33 cellular contexts compared by ENCODE assay signal in genomic region chr7:90507692-90508091, GRCh38. TPM values are rescaled to one million over a fixed set of nuclear protein-coding genes. Genes with fewer than 3 reads are reported as not detected.
"Had no signal": no experiment of that assay in that cellular context is flagged by ENCODE, and none has a peak within 500 bp of the region (broad histone marks: within the 10 kb centered on the region; RNA-seq: fewer than 3 reads in every experiment).

No MANE protein-coding gene starts in this region.

- H3K27ac Mint-ChIP-seq: stimulated activated effector memory CD8-positive, alpha-beta T cell treated with anti-CD3 and anti-CD28 coated beads, Interleukin-12 subunit alpha, Interleukin-12 subunit beta, amount 100 ng/mL, for 72 hours; stimulated activated memory B cell treated with anti-CD40 and anti-IgM and Interleukin-4, amounts not matched to agents 10 μg/mL and 1 μg/mL and 100 μg/mL, for 72 hours; stimulated activated naive B cell treated with anti-CD40 and anti-IgM and Interleukin-4, amounts not matched to agents 10 μg/mL and 1 μg/mL and 100 μg/mL, for 72 hours; stimulated activated naive CD8-positive, alpha-beta T cell treated with anti-CD3 and anti-CD28 coated beads, Interleukin-15, amount 100 ng/mL, for 72 hours; stimulated activated naive CD8-positive, alpha-beta T cell treated with anti-CD3 and anti-CD28 coated beads, Interleukin-15, Interleukin-2, amounts not matched to agents 100 ng/mL and 50 ng/mL, for 24 hours; type B pancreatic cell had no signal

- H3K4me1 ChIP-seq: stomach, suprapubic skin, testis, thyroid gland, tibial artery, tibial nerve, upper lobe of left lung, upper lobe of right lung, uterus, vagina had no signal

- H3K9me3 Mint-ChIP-seq: stimulated activated effector memory CD8-positive, alpha-beta T cell treated with anti-CD3 and anti-CD28 coated beads, Interleukin-12 subunit alpha, Interleukin-12 subunit beta, amount 100 ng/mL, for 72 hours; stimulated activated memory B cell treated with anti-CD40 and anti-IgM and Interleukin-4, amounts not matched to agents 10 μg/mL and 1 μg/mL and 100 μg/mL, for 72 hours; stimulated activated naive B cell treated with anti-CD40 and anti-IgM and Interleukin-4, amounts not matched to agents 10 μg/mL and 1 μg/mL and 100 μg/mL, for 72 hours; stimulated activated naive CD8-positive, alpha-beta T cell treated with anti-CD3 and anti-CD28 coated beads, Interleukin-15, amount 100 ng/mL, for 72 hours; stimulated activated naive CD8-positive, alpha-beta T cell treated with anti-CD3 and anti-CD28 coated beads, Interleukin-15, Interleukin-2, amounts not matched to agents 100 ng/mL and 50 ng/mL, for 24 hours; type B pancreatic cell had no signal

- H3K4me1 Mint-ChIP-seq: stimulated activated effector memory CD8-positive, alpha-beta T cell treated with anti-CD3 and anti-CD28 coated beads, Interleukin-12 subunit alpha, Interleukin-12 subunit beta, amount 100 ng/mL, for 72 hours; stimulated activated memory B cell treated with anti-CD40 and anti-IgM and Interleukin-4, amounts not matched to agents 10 μg/mL and 1 μg/mL and 100 μg/mL, for 72 hours; stimulated activated naive B cell treated with anti-CD40 and anti-IgM and Interleukin-4, amounts not matched to agents 10 μg/mL and 1 μg/mL and 100 μg/mL, for 72 hours; stimulated activated naive CD8-positive, alpha-beta T cell treated with anti-CD3 and anti-CD28 coated beads, Interleukin-15, amount 100 ng/mL, for 72 hours had no signal

- H3K4me3 ChIP-seq: stomach, suprapubic skin, testis, thoracic aorta, thyroid gland, tibial artery, tibial nerve, transverse colon, upper lobe of left lung, upper lobe of right lung, uterus, vagina had no signal

- H3K9me3 ChIP-seq: stomach, suprapubic skin, testis, thoracic aorta, thyroid gland, tibial artery, tibial nerve, transverse colon, upper lobe of left lung, upper lobe of right lung, uterus, vagina had no signal

- DNase-seq: stimulated activated CD4-positive, alpha-beta T cell treated with anti-CD3 and anti-CD28 coated beads, Interleukin-2, amount 100 ng/mL, for 48 hours; stimulated activated CD4-positive, alpha-beta T cell treated with anti-CD3 and anti-CD28 coated beads, Interleukin-4, amount 100 ng/mL, for 1 hour; stimulated activated CD4-positive, alpha-beta T cell treated with anti-CD3 and anti-CD28 coated beads, Interleukin-4, amount 100 ng/mL, for 24 hours; stimulated activated CD4-positive, alpha-beta T cell treated with anti-CD3 and anti-CD28 coated beads, Interleukin-4, amount 100 ng/mL, for 4 hours; stimulated activated CD8-positive, alpha-beta memory T cell treated with anti-CD3 and anti-CD28 coated beads, Interleukin-4, amount 100 ng/mL, for 48 hours; stimulated activated naive B cell treated with anti-CD40 and anti-IgM and Interleukin-4, amounts not matched to agents 10 μg/mL and 1 μg/mL and 100 μg/mL, for 72 hours; stimulated activated naive CD4-positive, alpha-beta T cell; stimulated activated naive CD4-positive, alpha-beta T cell treated with Interleukin-2 at 50 U/mL for 16 hours; stimulated activated naive CD8-positive, alpha-beta T cell treated with anti-CD3 and anti-CD28 coated beads, Interleukin-15, amount 100 ng/mL, for 72 hours; stimulated activated naive CD8-positive, alpha-beta T cell treated with anti-CD3 and anti-CD28 coated beads, Interleukin-15, Interleukin-2, amounts not matched to agents 100 U/mL and 50 U/mL, for 24 hours; stomach; substantia nigra; testis; thyroid gland; tibial artery; transverse colon; trophoblast cell; upper lobe of left lung; upper lobe of right lung; uterus had no signal

- H3K36me3 ChIP-seq: stomach, suprapubic skin, thoracic aorta, thyroid gland, tibial artery, tibial nerve, transverse colon, upper lobe of left lung, upper lobe of right lung, uterus, vagina had no signal

- H3K36me3 Mint-ChIP-seq: stimulated activated effector memory CD8-positive, alpha-beta T cell treated with anti-CD3 and anti-CD28 coated beads, Interleukin-12 subunit alpha, Interleukin-12 subunit beta, amount 100 ng/mL, for 72 hours; stimulated activated memory B cell treated with anti-CD40 and anti-IgM and Interleukin-4, amounts not matched to agents 10 μg/mL and 1 μg/mL and 100 μg/mL, for 72 hours; stimulated activated naive B cell treated with anti-CD40 and anti-IgM and Interleukin-4, amounts not matched to agents 10 μg/mL and 1 μg/mL and 100 μg/mL, for 72 hours; type B pancreatic cell had no signal

- H3K4me3 Mint-ChIP-seq: stimulated activated effector memory CD8-positive, alpha-beta T cell treated with anti-CD3 and anti-CD28 coated beads, Interleukin-12 subunit alpha, Interleukin-12 subunit beta, amount 100 ng/mL, for 72 hours; stimulated activated memory B cell treated with anti-CD40 and anti-IgM and Interleukin-4, amounts not matched to agents 10 μg/mL and 1 μg/mL and 100 μg/mL, for 72 hours; stimulated activated naive B cell treated with anti-CD40 and anti-IgM and Interleukin-4, amounts not matched to agents 10 μg/mL and 1 μg/mL and 100 μg/mL, for 72 hours; stimulated activated naive CD8-positive, alpha-beta T cell treated with anti-CD3 and anti-CD28 coated beads, Interleukin-15, amount 100 ng/mL, for 72 hours; stimulated activated naive CD8-positive, alpha-beta T cell treated with anti-CD3 and anti-CD28 coated beads, Interleukin-15, Interleukin-2, amounts not matched to agents 100 ng/mL and 50 ng/mL, for 24 hours; type B pancreatic cell had no signal

- ATAC-seq: stimulated activated effector memory CD8-positive, alpha-beta T cell treated with anti-CD3 and anti-CD28 coated beads, Interleukin-12 subunit alpha, Interleukin-12 subunit beta, amount 100 ng/mL, for 72 hours; stimulated activated memory B cell treated with anti-CD40 and anti-IgM and Interleukin-4, amounts not matched to agents 10 μg/mL and 1 μg/mL and 100 μg/mL, for 72 hours; stimulated activated naive B cell treated with anti-CD40 and anti-IgM and Interleukin-4, amounts not matched to agents 10 μg/mL and 1 μg/mL and 100 μg/mL, for 72 hours; stimulated activated naive CD8-positive, alpha-beta T cell treated with anti-CD3 and anti-CD28 coated beads, Interleukin-15, amount 100 ng/mL, for 72 hours; stimulated activated naive CD8-positive, alpha-beta T cell treated with anti-CD3 and anti-CD28 coated beads, Interleukin-15, Interleukin-2, amounts not matched to agents 100 U/mL and 50 U/mL, for 24 hours; upper lobe of right lung had no signal

- H3K27me3 ChIP-seq: stomach, suprapubic skin, testis, thyroid gland, tibial artery, tibial nerve, transverse colon, upper lobe of left lung, upper lobe of right lung, uterus, vagina had no signal

- H3K27ac ChIP-seq: stomach, suprapubic skin, testis, thoracic aorta, thyroid gland, tibial artery, tibial nerve, transverse colon, upper lobe of left lung, upper lobe of right lung, uterus, vagina had no signal

- H3K27me3 Mint-ChIP-seq: stimulated activated memory B cell treated with anti-CD40 and anti-IgM and Interleukin-4, amounts not matched to agents 10 μg/mL and 1 μg/mL and 100 μg/mL, for 72 hours; stimulated activated naive B cell treated with anti-CD40 and anti-IgM and Interleukin-4, amounts not matched to agents 10 μg/mL and 1 μg/mL and 100 μg/mL, for 72 hours; stimulated activated naive CD8-positive, alpha-beta T cell treated with anti-CD3 and anti-CD28 coated beads, Interleukin-15, amount 100 ng/mL, for 72 hours; stimulated activated naive CD8-positive, alpha-beta T cell treated with anti-CD3 and anti-CD28 coated beads, Interleukin-15, Interleukin-2, amounts not matched to agents 100 ng/mL and 50 ng/mL, for 24 hours had no signal

RNA-seq across cellular contexts. Expression of gene PTTG1IP2, which starts 38.3 kb away (rescaled TPM):
- total RNA-seq: stomach, subcutaneous adipose tissue, suprapubic skin, temporal lobe, thoracic aorta, thyroid gland, tibial nerve, transverse colon, upper lobe of left lung, upper lobe of right lung, ureter, urinary bladder, uterus, vagina had no signal
- polyA plus RNA-seq: stomach, thymus, urinary bladder had no signal
